7 cellular contexts compared by ENCODE assay signal in the genomic region with DNA sequence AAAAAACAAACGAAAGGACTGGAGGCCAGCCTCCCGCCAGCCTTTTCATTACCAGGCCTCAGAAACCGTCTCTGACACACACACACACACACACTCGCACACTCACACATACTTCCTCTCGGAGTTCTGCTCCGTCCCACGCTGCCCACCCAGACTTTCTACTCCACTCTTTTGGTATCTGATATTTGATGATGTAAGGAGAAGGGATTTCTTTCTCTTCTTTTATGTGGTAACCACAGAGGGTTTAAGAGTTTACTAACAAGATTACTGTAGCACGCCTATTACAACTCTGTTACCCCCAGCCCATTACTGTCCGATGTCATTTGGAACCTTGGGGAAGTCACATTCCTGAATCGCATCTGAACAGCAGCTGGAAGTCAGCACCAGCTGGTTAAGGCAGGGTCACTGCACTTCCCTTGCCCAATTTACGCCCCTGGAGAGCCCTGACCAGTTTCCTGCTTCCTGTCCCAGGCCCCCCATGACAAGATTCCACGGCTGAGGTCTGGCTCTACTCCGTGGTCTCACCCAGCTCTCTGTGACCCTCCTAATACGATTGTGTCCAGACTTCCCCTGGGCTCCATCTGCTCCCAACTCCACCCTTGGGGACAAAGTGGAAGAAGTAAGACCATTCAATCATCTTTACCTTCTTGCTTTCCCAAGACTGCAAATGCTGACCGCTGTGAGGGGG. TPM values are rescaled to one million over a fixed set of nuclear protein-coding genes. Genes with fewer than 3 reads are reported as not detected.
A peak's percentile ranks its signal among the peaks of the same experiment; 100 is the strongest.
DNase-seq lines count a peak whose midpoint lies in the region; ATAC-seq and TF ChIP-seq lines count a peak whose summit lies in the region.

No MANE protein-coding gene starts in this region.

- H4K20me1 ChIP-seq in OCI-LY7 (ENCODE audit: insufficient read depth, low read length) = no peaks in the 10 kb centered on the region

- TF ChIP-seq EP300 in sigmoid colon (IDR thresholded peaks at IDR 0.05) = no peak

- H3K4me3 Mint-ChIP-seq in activated T-helper 17 cell treated with anti-CD3 and anti-CD28 coated beads, Interleukin-2, amount 50 U/mL, for 72 hours = peak overlapping the region; percentile 79

- peak overlapping the region; percentile 73 for H3K9ac ChIP-seq in HUES64 (ENCODE audit: low read depth, low read length)

- POLR2A ChIA-PET in OCI-LY7 (lab: Charles Lee) = no interaction called here

- peaks cover 58% of the 10 kb centered on the region for H3K27me3 Mint-ChIP-seq in activated T-helper 17 cell treated with anti-CD3 and anti-CD28 coated beads, Interleukin-2, amount 50 U/mL, for 72 hours

- no TSS peak for BruUV-seq in OCI-LY7 (replicated peaks; lab: Mats Ljungman, UMichigan)

- H3K27ac ChIP-seq in HUES64 (ENCODE audit: low read depth, low read length) = no peak overlapping the region
- H3K27ac ChIP-seq in left ventricle myocardium inferior (replicated peaks) = peak overlapping the region; percentile 95
- H3K27ac ChIP-seq in sigmoid colon = peak overlapping the region; percentile 79 to 94 (median 83)
- H3K27ac ChIP-seq in OCI-LY7 (ENCODE audit: low read depth, low read length, poor library complexity, severe bottlenecking) = no peak overlapping the region

- H3K79me2 ChIP-seq in OCI-LY7 (ENCODE audit: insufficient read depth, low read depth, low read length) = no peaks in the 10 kb centered on the region

- H3K4me1 Mint-ChIP-seq in activated T-helper 17 cell treated with anti-CD3 and anti-CD28 coated beads, Interleukin-2, amount 50 U/mL, for 72 hours = peaks cover 10% of the 10 kb centered on the region

- no peak overlapping the region for H3K27ac Mint-ChIP-seq in activated T-helper 17 cell treated with anti-CD3 and anti-CD28 coated beads, Interleukin-2, amount 50 U/mL, for 72 hours

- peak overlapping the region; percentile 79 for H3K4me3 ChIP-seq in HUES64 (ENCODE audit: low read length)
- peak overlapping the region; percentile 81 for H3K4me3 ChIP-seq in left ventricle myocardium inferior
- peak overlapping the region; percentile 24 to 70 (median 56) for H3K4me3 ChIP-seq in sigmoid colon
- no peak overlapping the region for H3K4me3 ChIP-seq in OCI-LY7 (ENCODE audit: low read depth, low read length, poor library complexity, severe bottlenecking)

- H3K27me3 ChIP-seq in HUES64 (ENCODE audit: insufficient read depth, low read length) (peaks cover 31% of the 10 kb centered on the region), left ventricle myocardium inferior (ENCODE audit: low read depth) (peaks cover 14% of the 10 kb centered on the region), sigmoid colon (peaks cover 0 to 34% (median 21%) of the 10 kb centered on the region in 3 donors)

- ATAC-seq in activated T-helper 17 cell treated with anti-CD3 and anti-CD28 coated beads, Interleukin-2, amount 50 U/mL, for 72 hours (replicated peaks) = peak; percentile 40

- H3K36me3 ChIP-seq in HUES64 (ENCODE audit: insufficient read depth, low read length) (no peaks in the 10 kb centered on the region), left ventricle myocardium inferior (no peaks in the 10 kb centered on the region), sigmoid colon (no peaks in the 10 kb centered on the region), OCI-LY7 (ENCODE audit: insufficient read depth, low read length) (no peaks in the 10 kb centered on the region)

- H3K4me2 ChIP-seq in OCI-LY7 (ENCODE audit: low read length) = no peak overlapping the region

- intact Hi-C loops in left ventricle myocardium inferior (cut with micrococcal nuclease) = no loop called here
- intact Hi-C loops in sigmoid colon (cut with DNase I) = no loop called here
- intact Hi-C loops in OCI-LY7 (cut with micrococcal nuclease; ENCODE audit: unreplicated experiment) = no loop called here

- TF ChIP-seq CTCF in left ventricle myocardium inferior (IDR thresholded peaks at IDR 0.05; ENCODE audit: borderline replicate concordance) (no peak), sigmoid colon (IDR thresholded peaks at IDR 0.05) (no peak), OCI-LY7 (conservative IDR thresholded peaks at IDR 0.05; ENCODE audit: low read length) (no peak)

- H3K9me3 ChIP-seq in HUES64 (ENCODE audit: insufficient read depth, low read depth, low read length) = no peaks in the 10 kb centered on the region
- H3K9me3 ChIP-seq in left ventricle myocardium inferior (replicated peaks) = no peaks in the 10 kb centered on the region
- H3K9me3 ChIP-seq in sigmoid colon = no peaks in the 10 kb centered on the region
- no peaks in the 10 kb centered on the region for H3K9me3 ChIP-seq in OCI-LY7 (ENCODE audit: low read length)

- H3K9me2 ChIP-seq in OCI-LY7 (ENCODE audit: insufficient read depth, low read length) = no peaks in the 10 kb centered on the region

- no peak for TF ChIP-seq POLR2A in sigmoid colon (IDR thresholded peaks at IDR 0.05)

- 36% methylated on average over 12 of the region's 15 CpGs for WGBS in HUES64
- 21 to 41% methylated on average over 15 of the region's 15 CpGs for WGBS in sigmoid colon, 2 donors

- H2AFZ ChIP-seq in OCI-LY7 (ENCODE audit: low read length) = no peak overlapping the region

- H3K36me3 Mint-ChIP-seq in activated T-helper 17 cell treated with anti-CD3 and anti-CD28 coated beads, Interleukin-2, amount 50 U/mL, for 72 hours (ENCODE audit: low read depth) = no peaks in the 10 kb centered on the region

- DNase-seq in left ventricle myocardium inferior = no peak
- peak; percentile 82 for DNase-seq in sigmoid colon
- no peak for DNase-seq in NK-92 treated with Interleukin-12 subunit alpha and Interleukin-12 subunit beta, amount 100 ng/mL, for 24 hours (lab: John Stamatoyannopoulos, UW)
- no peak for DNase-seq in cerebellum (ENCODE audit: low spot score)
- DNase-seq in OCI-LY7 (ENCODE audit: low spot score) = no peak

- peaks cover 33% of the 10 kb centered on the region for H3K4me1 ChIP-seq in HUES64 (ENCODE audit: insufficient read depth, low read length)
- H3K4me1 ChIP-seq in left ventricle myocardium inferior = peaks cover 69% of the 10 kb centered on the region
- H3K4me1 ChIP-seq in sigmoid colon = peaks cover 0 to 49% (median 34%) of the 10 kb centered on the region in 4 donors
- H3K4me1 ChIP-seq in OCI-LY7 (ENCODE audit: insufficient read depth, low read length, poor library complexity, severe bottlenecking) = peaks cover 5% of the 10 kb centered on the region

- CTCF ChIA-PET in OCI-LY7 (lab: Charles Lee; ENCODE audit: unreplicated experiment) = no interaction called here

- H3K9me3 Mint-ChIP-seq in activated T-helper 17 cell treated with anti-CD3 and anti-CD28 coated beads, Interleukin-2, amount 50 U/mL, for 72 hours = no peaks in the 10 kb centered on the region

RNA-seq across cellular contexts. Expression of a gene that starts 1.1 kb away (rescaled TPM):
- polyA plus RNA-seq in HUES64 (2013, experiment 1 of 2) = 9.5 TPM
- 12.8 TPM for polyA plus RNA-seq in HUES64 (2013, experiment 2 of 2)
- total RNA-seq in activated T-helper 17 cell treated with anti-CD3 and anti-CD28 coated beads, Interleukin-2, amount 50 U/mL, for 72 hours = not detected
- 10.8 TPM for total RNA-seq in left ventricle myocardium inferior
- total RNA-seq in sigmoid colon = 10 to 100 TPM in 3 of 4 donors, 1 to 10 TPM in 1; 7.6 to 38.8 (median 13.6) TPM
- 10 to 100 TPM in 1 of 3 donors, 1 to 10 TPM in 2; 6.2 to 22.2 (median 7.2) TPM for polyA plus RNA-seq in sigmoid colon
- 31.7 TPM for total RNA-seq in cerebellum
- total RNA-seq in OCI-LY7 (2014; rRNA removed; shearing (Covaris generic)) = 0.35 and 0.59 TPM in 2 replicates
- 0.13 TPM in 1 of 2 replicates, not detected in the other for total RNA-seq in OCI-LY7 (2022)

RNA-seq across cellular contexts. Expression of a gene that starts 33.2 kb away (rescaled TPM):
- polyA plus RNA-seq in HUES64 (2013, experiment 1 of 2) = 3.0 TPM
- 4.1 TPM for polyA plus RNA-seq in HUES64 (2013, experiment 2 of 2)
- total RNA-seq in activated T-helper 17 cell treated with anti-CD3 and anti-CD28 coated beads, Interleukin-2, amount 50 U/mL, for 72 hours = 10 to 100 TPM; 16.6 to 28.4 TPM
- total RNA-seq in left ventricle myocardium inferior = 8.5 TPM
- 10 to 100 TPM; 20.1 to 22.1 (median 20.8) TPM for total RNA-seq in sigmoid colon
- 10 to 100 TPM; 14.8 to 24.0 (median 15.6) TPM for polyA plus RNA-seq in sigmoid colon
- 15.0 TPM for total RNA-seq in cerebellum
- total RNA-seq in OCI-LY7 (2014; rRNA removed; shearing (Covaris generic)) = 56.9 and 60.2 TPM in 2 replicates
- total RNA-seq in OCI-LY7 (2022) = 41.1 and 45.8 TPM in 2 replicates

RNA-seq across cellular contexts. Expression of a gene that starts 57.0 kb away (rescaled TPM):
- 212 TPM for polyA plus RNA-seq in HUES64 (2013, experiment 1 of 2)
- polyA plus RNA-seq in HUES64 (2013, experiment 2 of 2) = 190 TPM
- total RNA-seq in activated T-helper 17 cell treated with anti-CD3 and anti-CD28 coated beads, Interleukin-2, amount 50 U/mL, for 72 hours = 100 to 1,000 TPM in 1 of 2 donors, 10 to 100 TPM in 1; 92.7 to 215 TPM
- total RNA-seq in left ventricle myocardium inferior (682 TPM), sigmoid colon (100 to 1,000 TPM; 170 to 377 (median 267) TPM), cerebellum (50.7 TPM), OCI-LY7 (2022) (87.3 and 114 TPM in 2 replicates)
- polyA plus RNA-seq in sigmoid colon = 100 to 1,000 TPM; 397 to 979 (median 712) TPM
- 139 and 158 TPM in 2 replicates for total RNA-seq in OCI-LY7 (2014; rRNA removed; shearing (Covaris generic))

Comparison
In these comparisons a context has a peak if more than half of its experiments do, and no peak if none do; other contexts are left out.
1. H3K27ac ChIP-seq: peak in left ventricle myocardium inferior (single experiment) and sigmoid colon (4 of 4); none in HUES64 (single experiment) and OCI-LY7 (single experiment).